In genomic region chr1:27773732-27774445, GRCh38 we compare ENCODE assay signal across 8 cellular contexts. TPM values are rescaled to one million over a fixed set of nuclear protein-coding genes. Genes with fewer than 3 reads are reported as not detected.
DNase-seq lines count a peak whose midpoint lies in the region; ATAC-seq and TF ChIP-seq lines count a peak whose summit lies in the region.

No MANE protein-coding gene starts in this region.

- H3K4me1 ChIP-seq in CD4-positive, alpha-beta memory T cell (ENCODE audit: insufficient read depth, low read length): peaks cover 32% of the 10 kb centered on the region
- peaks cover 24% of the 10 kb centered on the region for H3K4me1 ChIP-seq in vagina

- ATAC-seq in GM21825 (IDR thresholded peaks at IDR 0.05; ENCODE audit: unreplicated experiment) (peak; percentile 12), memory B cell (ENCODE audit: low read depth) (peak; percentile 23)

- H3K36me3 Mint-ChIP-seq in CD4-positive, alpha-beta memory T cell: peaks cover 0 to 17% of the 10 kb centered on the region in 2 donors
- H3K36me3 Mint-ChIP-seq in dendritic cell treated with granulocyte-macrophage colony-stimulating factor and Interleukin-4, amounts not matched to agents 40 ng/mL and 50 ng/mL, for 4 days (ENCODE audit: low read depth): peaks cover 29% of the 10 kb centered on the region
- peaks cover 9% of the 10 kb centered on the region for H3K36me3 Mint-ChIP-seq in memory B cell

- peak in 3 of 5 donors; percentile 29 to 41 (median 36) for DNase-seq in CD4-positive, alpha-beta memory T cell
- peak; percentile 35 for DNase-seq in RPMI7951 (ENCODE audit: low read depth)
- peak in 1 of 2 donors; percentile 34 for DNase-seq in memory B cell (ENCODE audit: low spot score in 2 of 2)
- DNase-seq in vagina (ENCODE audit: extremely low spot score in 2 of 2): no peak
- DNase-seq in NCI-H774 (lab: John Stamatoyannopoulos, UW): no peak
- DNase-seq in stimulated activated CD4-positive, alpha-beta T cell treated with anti-CD3 and anti-CD28 coated beads, Interleukin-12 subunit alpha, Interleukin-12 subunit beta, amount 100 ng/mL, for 4 hours: no peak

- peak overlapping the region; percentile 80 to 96 for H3K4me3 ChIP-seq in CD4-positive, alpha-beta memory T cell (ENCODE audit: low read length in 2 of 2)
- peak overlapping the region; percentile 77 to 98 for H3K4me3 ChIP-seq in vagina

- peak overlapping the region; percentile 86 to 99 (median 97) for H3K27ac Mint-ChIP-seq in CD4-positive, alpha-beta memory T cell
- H3K27ac Mint-ChIP-seq in dendritic cell treated with granulocyte-macrophage colony-stimulating factor and Interleukin-4, amounts not matched to agents 40 ng/mL and 50 ng/mL, for 4 days: peak overlapping the region; percentile 87
- peak overlapping the region; percentile 90 for H3K27ac Mint-ChIP-seq in memory B cell

- POLR2A ChIA-PET in CD4-positive, alpha-beta memory T cell (lab: Charles Lee; ENCODE audit: partially characterized antibody): interaction anchor here (0.6 to 3.7 kb wide), 12 partner anchors 8 to 875 kb away, joined by 3 to 50 read pairs (median 6); partner anchors contain the start of genes FAM76A, IFI6, PPP1R8 and WASF2

- H3K27ac ChIP-seq in CD4-positive, alpha-beta memory T cell (ENCODE audit: low read depth, low read length): peak overlapping the region; percentile 87
- peak overlapping the region; percentile 91 for H3K27ac ChIP-seq in vagina

- H3K27me3 Mint-ChIP-seq in CD4-positive, alpha-beta memory T cell: no peaks in the 10 kb centered on the region
- no peaks in the 10 kb centered on the region for H3K27me3 Mint-ChIP-seq in dendritic cell treated with granulocyte-macrophage colony-stimulating factor and Interleukin-4, amounts not matched to agents 40 ng/mL and 50 ng/mL, for 4 days
- H3K27me3 Mint-ChIP-seq in memory B cell: no peaks in the 10 kb centered on the region

- H3K4me3 Mint-ChIP-seq in CD4-positive, alpha-beta memory T cell: peak overlapping the region; percentile 91 to 98 (median 96)
- H3K4me3 Mint-ChIP-seq in dendritic cell treated with granulocyte-macrophage colony-stimulating factor and Interleukin-4, amounts not matched to agents 40 ng/mL and 50 ng/mL, for 4 days: peak overlapping the region; percentile 94
- H3K4me3 Mint-ChIP-seq in memory B cell: peak overlapping the region; percentile 95

- TF ChIP-seq POLR2A in vagina (IDR thresholded peaks at IDR 0.05): no peak

- intact Hi-C loops in CD4-positive, alpha-beta memory T cell (cut with micrococcal nuclease): loop anchor here (1.0 to 2.0 kb wide), 3 partner anchors 56 to 451 kb away; partner anchors contain the start of genes PPP1R8 and TMEM222
- intact Hi-C loops in dendritic cell treated with granulocyte-macrophage colony-stimulating factor and Interleukin-4, amounts not matched to agents 40 ng/mL and 50 ng/mL, for 4 days (cut with micrococcal nuclease): loop anchor here (2.0 kb wide), 1 partner anchor 49 kb away; the partner anchor contains the start of gene FAM76A
- intact Hi-C loops in vagina (cut with DNase I): loop anchor here (5.0 kb wide), 1 partner anchor 47 kb away; the partner anchor contains the start of gene FAM76A

- no peaks in the 10 kb centered on the region for H3K27me3 ChIP-seq in CD4-positive, alpha-beta memory T cell (ENCODE audit: insufficient read depth, low read length)
- no peaks in the 10 kb centered on the region for H3K27me3 ChIP-seq in vagina

- no peaks in the 10 kb centered on the region for H3K9me3 ChIP-seq in CD4-positive, alpha-beta memory T cell (ENCODE audit: control insufficient read depth in 1 of 2, low read length in 2 of 2)
- H3K9me3 ChIP-seq in vagina: no peaks in the 10 kb centered on the region

- no peak for TF ChIP-seq CTCF in vagina (IDR thresholded peaks at IDR 0.05)

- no peaks in the 10 kb centered on the region for H3K36me3 ChIP-seq in CD4-positive, alpha-beta memory T cell (ENCODE audit: insufficient read depth, low read length)
- H3K36me3 ChIP-seq in vagina: no peaks in the 10 kb centered on the region

- CTCF ChIA-PET in CD4-positive, alpha-beta memory T cell (lab: Charles Lee; ENCODE audit: partially characterized antibody): interaction anchor here (1.2 to 2.9 kb wide), 5 partner anchors 11 to 167 kb away, joined by 3 to 20 read pairs (median 8); partner anchors contain the start of gene FAM76A

- peaks cover 27 to 43% (median 30%) of the 10 kb centered on the region in 4 donors for H3K4me1 Mint-ChIP-seq in CD4-positive, alpha-beta memory T cell
- H3K4me1 Mint-ChIP-seq in dendritic cell treated with granulocyte-macrophage colony-stimulating factor and Interleukin-4, amounts not matched to agents 40 ng/mL and 50 ng/mL, for 4 days (ENCODE audit: low read depth): peaks cover 32% of the 10 kb centered on the region
- H3K4me1 Mint-ChIP-seq in memory B cell: peaks cover 20% of the 10 kb centered on the region

- no peaks in the 10 kb centered on the region for H3K9me3 Mint-ChIP-seq in CD4-positive, alpha-beta memory T cell
- H3K9me3 Mint-ChIP-seq in dendritic cell treated with granulocyte-macrophage colony-stimulating factor and Interleukin-4, amounts not matched to agents 40 ng/mL and 50 ng/mL, for 4 days: no peaks in the 10 kb centered on the region
- no peaks in the 10 kb centered on the region for H3K9me3 Mint-ChIP-seq in memory B cell

RNA-seq across cellular contexts. Expression of gene STX12, which starts 0.9 kb away (rescaled TPM):
- 10 to 100 TPM; 25.2 to 27.5 TPM for total RNA-seq in CD4-positive, alpha-beta memory T cell
- 10 to 100 TPM; 13.7 to 17.8 TPM for polyA plus RNA-seq in CD4-positive, alpha-beta memory T cell
- 37.7 and 50.8 TPM in 2 replicates for total RNA-seq in RPMI7951 (2014; rRNA removed; shearing (Covaris generic))
- 34.6 TPM for total RNA-seq in vagina

RNA-seq across cellular contexts. Expression of gene FAM76A, which starts 48.1 kb away (rescaled TPM):
- 10 to 100 TPM; 22.8 to 26.0 TPM for total RNA-seq in CD4-positive, alpha-beta memory T cell
- 10 to 100 TPM in 1 of 2 donors, 1 to 10 TPM in 1; 3.1 to 10.3 TPM for polyA plus RNA-seq in CD4-positive, alpha-beta memory T cell
- total RNA-seq in RPMI7951 (2014; rRNA removed; shearing (Covaris generic)): 12.1 and 16.7 TPM in 2 replicates
- 16.7 TPM for total RNA-seq in vagina

RNA-seq across cellular contexts. Expression of gene PPP1R8, which starts 56.7 kb away (rescaled TPM):
- 10 to 100 TPM; 40.8 to 45.8 TPM for total RNA-seq in CD4-positive, alpha-beta memory T cell
- 10 to 100 TPM; 27.8 to 39.2 TPM for polyA plus RNA-seq in CD4-positive, alpha-beta memory T cell
- total RNA-seq in RPMI7951 (2014; rRNA removed; shearing (Covaris generic)): 44.9 and 48.2 TPM in 2 replicates
- total RNA-seq in vagina: 33.4 TPM

Comparison
In these comparisons a context has a peak if more than half of its experiments do, and no peak if none do; other contexts are left out.
1. DNase-seq: peak in CD4-positive, alpha-beta memory T cell (3 of 5) and RPMI7951 (single experiment); none in vagina (0 of 2), NCI-H774 (single experiment) and stimulated activated CD4-positive, alpha-beta T cell treated with anti-CD3 and anti-CD28 coated beads, Interleukin-12 subunit alpha, Interleukin-12 subunit beta, amount 100 ng/mL, for 4 hours (single experiment).
2. Peak in every context shown above with its lines, with median percentiles within 50 percentile points of each other: H3K27ac Mint-ChIP-seq and H3K4me3 Mint-ChIP-seq.